1 cellular context compared by ENCODE assay signal in the genomic region with DNA sequence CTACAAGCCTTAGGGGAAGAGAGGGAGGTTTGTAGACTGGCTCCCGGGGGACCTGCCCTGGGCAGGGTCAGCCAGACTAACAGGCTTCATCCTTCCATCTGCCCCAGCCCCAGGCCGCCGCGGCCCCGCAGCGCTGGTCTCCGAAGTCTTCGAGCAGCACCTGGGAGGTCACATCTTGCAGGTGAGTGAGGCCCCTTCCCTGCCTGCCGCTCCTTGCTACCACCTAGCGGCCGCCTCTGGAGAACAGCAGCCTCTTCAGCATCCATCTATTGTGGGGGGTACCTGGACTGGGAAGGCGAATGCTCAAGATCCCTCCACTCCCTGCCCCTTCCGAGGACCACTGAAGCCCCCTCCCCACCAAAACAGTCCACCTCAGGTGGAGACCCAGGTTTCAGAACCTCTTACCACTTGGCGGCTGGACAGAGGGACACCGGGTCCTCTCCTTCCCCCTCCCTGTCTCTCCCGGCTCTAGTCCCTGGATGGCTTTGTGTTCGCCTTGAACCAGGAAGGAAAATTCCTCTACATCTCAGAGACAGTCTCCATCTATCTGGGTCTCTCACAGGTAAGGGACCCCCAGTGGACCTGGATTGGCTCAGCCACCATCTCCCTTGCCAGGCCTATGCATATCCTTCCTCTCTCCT.
TF ChIP-seq lines count a peak whose summit lies in the region.

No MANE protein-coding gene starts in this region.

TF ChIP-seq in H1, 55 proteins besides CTCF, POLR2A, EP300 and RAD21:
- peak; percentile 55 for TF ChIP-seq CTBP2 (IDR thresholded peaks at IDR 0.05; ENCODE audit: borderline replicate concordance, insufficient read depth, insufficient read length, low read length)
- no peak for TF ChIP-seq KDM5A (IDR thresholded peaks at IDR 0.05; ENCODE audit: low read length)
- TF ChIP-seq E2F6 (IDR thresholded peaks at IDR 0.05), result peak; percentile 42; the same call in 1 of the 2 replicates
- no peak for TF ChIP-seq PHF8 (conservative IDR thresholded peaks at IDR 0.05; ENCODE audit: low read depth, low read length)
- no peak for TF ChIP-seq RXRA (IDR thresholded peaks at IDR 0.05; ENCODE audit: insufficient read depth, low read depth, low read length)
- TF ChIP-seq ASH2L (IDR thresholded peaks at IDR 0.05; ENCODE audit: low read length), result peak; percentile 25
- TF ChIP-seq NANOG (IDR thresholded peaks at IDR 0.05; ENCODE audit: insufficient read depth, low read depth, low read length, poor library complexity, severe bottlenecking), result no peak
- TF ChIP-seq YY1 (IDR thresholded peaks at IDR 0.05; ENCODE audit: low read depth, low read length), result peak; percentile 40; the same call in 1 of the 2 replicates
- TF ChIP-seq TAF1 (IDR thresholded peaks at IDR 0.05; ENCODE audit: low read depth, low read length), result no peak
- peak; percentile 69; the same call in 1 of the 2 replicates for TF ChIP-seq TCF12 (IDR thresholded peaks at IDR 0.05; ENCODE audit: low read depth, low read length)
- no peak for TF ChIP-seq BRCA1 (IDR thresholded peaks at IDR 0.05; ENCODE audit: low read depth, low read length)
- TF ChIP-seq CREB1 (IDR thresholded peaks at IDR 0.05), result no peak
- TF ChIP-seq, protein P1, sequence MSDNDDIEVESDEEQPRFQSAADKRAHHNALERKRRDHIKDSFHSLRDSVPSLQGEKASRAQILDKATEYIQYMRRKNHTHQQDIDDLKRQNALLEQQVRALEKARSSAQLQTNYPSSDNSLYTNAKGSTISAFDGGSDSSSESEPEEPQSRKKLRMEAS (IDR thresholded peaks at IDR 0.05), result peak; percentile 72
